ENCODE assay signal across 8 cellular contexts in the genomic region with DNA sequence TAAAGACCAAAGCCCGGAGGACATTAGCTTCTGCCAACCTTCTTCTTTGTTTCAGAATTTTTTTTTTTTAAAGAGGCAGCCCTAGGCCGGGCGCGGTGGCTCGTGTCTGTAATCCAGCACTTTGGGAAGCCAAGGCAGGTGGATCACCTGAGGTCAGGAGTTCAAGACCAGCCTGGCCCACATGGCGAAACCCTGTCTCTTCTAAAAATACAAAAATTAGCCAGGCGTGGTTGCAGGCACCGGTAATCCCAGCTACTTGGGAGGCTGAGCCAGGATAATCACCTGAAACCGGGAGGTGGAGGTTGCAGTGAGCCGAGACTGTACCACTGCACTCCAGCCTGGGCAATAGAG. TPM values are rescaled to one million over a fixed set of nuclear protein-coding genes. Genes with fewer than 3 reads are reported as not detected.
DNase-seq lines count a peak whose midpoint lies in the region; ATAC-seq, FAIRE-seq and TF ChIP-seq lines count a peak whose summit lies in the region.
"Not testable (repeated sequence)": the region's sequence is repeated elsewhere in the genome, so short reads cannot be mapped to it uniquely, and the experiment has no call there.

No MANE protein-coding gene starts in this region.

- H4K20me1 ChIP-seq in SK-N-SH (ENCODE audit: insufficient read depth); astrocyte (ENCODE audit: insufficient read depth, low read length): not testable (repeated sequence)

- H3K27me3 ChIP-seq in SK-N-SH (ENCODE audit: insufficient read depth); astrocyte (ENCODE audit: insufficient read depth, low read length); right atrium auricular region; sigmoid colon; uterus: not testable (repeated sequence)

- peak overlapping the region; percentile 84; the same call in 1 of the 2 replicates for H2AFZ ChIP-seq in SK-N-SH (ENCODE audit: low read depth)
- peak overlapping the region; percentile 43 for H2AFZ ChIP-seq in astrocyte (ENCODE audit: low read depth, low read length)

- H3K4me1 ChIP-seq in SK-N-SH (ENCODE audit: control insufficient read depth in 1 of 2, insufficient read depth in 2 of 2, low read depth in 1 of 2, low read length in 1 of 2); astrocyte (ENCODE audit: insufficient read depth, low read length); right atrium auricular region; uterus: not testable (repeated sequence)
- H3K4me1 ChIP-seq in sigmoid colon, result peaks cover 0 to 30% (median 25%) of the 10 kb centered on the region in 4 donors

- H3K27me3 Mint-ChIP-seq in astrocyte (ENCODE audit: low read depth, unreplicated experiment), result not testable (repeated sequence)

- not testable (repeated sequence) for H3K36me3 ChIP-seq in SK-N-SH (replicated peaks in 1 of 2; ENCODE audit: control insufficient read depth in 1 of 2, insufficient read depth in 2 of 2, low read length in 1 of 2); astrocyte (ENCODE audit: insufficient read depth, low read length); right atrium auricular region; sigmoid colon; uterus

- H3K4me3 ChIP-seq in SK-N-SH (ENCODE audit: low read depth in 2 of 2, low read length in 1 of 2), result peak overlapping the region in 1 of 2 experiments; percentile 4; a peak in 1 of 4 replicates
- peak overlapping the region; percentile 26 for H3K4me3 ChIP-seq in astrocyte (ENCODE audit: insufficient read depth, low read depth, low read length)
- not testable (repeated sequence) for H3K4me3 ChIP-seq in right atrium auricular region, uterus
- H3K4me3 ChIP-seq in sigmoid colon, result peak overlapping the region in 1 of 4 donors; percentile 9

- TF ChIP-seq CTCF in SK-N-SH (IDR thresholded peaks at IDR 0.05); astrocyte (IDR thresholded peaks at IDR 0.05; ENCODE audit: insufficient read depth, low read depth, low read length); right atrium auricular region (IDR thresholded peaks at IDR 0.05); sigmoid colon (IDR thresholded peaks at IDR 0.05); uterus (IDR thresholded peaks at IDR 0.05): not testable (repeated sequence)

- TF ChIP-seq POLR2A in sigmoid colon (IDR thresholded peaks at IDR 0.05); uterus (IDR thresholded peaks at IDR 0.05): not testable (repeated sequence)

- not testable (repeated sequence) for FAIRE-seq in astrocyte (lab: Jason Lieb, UNC)

- peak overlapping the region; percentile 23 to 96; a peak in 3 of 4 replicates for H3K27ac ChIP-seq in SK-N-SH (ENCODE audit: low read depth in 2 of 2, low read length in 1 of 2)
- H3K27ac ChIP-seq in astrocyte (ENCODE audit: low read depth, low read length), result peak overlapping the region; percentile 88
- H3K27ac ChIP-seq in right atrium auricular region, result peak overlapping the region; percentile 74 to 86
- peak overlapping the region; percentile 73 to 90 (median 85) for H3K27ac ChIP-seq in sigmoid colon
- H3K27ac ChIP-seq in uterus, result peak overlapping the region; percentile 77 to 90

- ATAC-seq in GM18511 (IDR thresholded peaks at IDR 0.05; ENCODE audit: unreplicated experiment) (peak; percentile 13), GM21717 (IDR thresholded peaks at IDR 0.05; ENCODE audit: unreplicated experiment) (peak; percentile 11), HG03103 (IDR thresholded peaks at IDR 0.05; ENCODE audit: low read depth, unreplicated experiment) (peak; percentile 9)

- H3K36me3 Mint-ChIP-seq in astrocyte (ENCODE audit: low read depth, unreplicated experiment), result not testable (repeated sequence)

- H3K4me3 Mint-ChIP-seq in astrocyte (ENCODE audit: unreplicated experiment), result not testable (repeated sequence)

- not testable (repeated sequence) for H3K79me2 ChIP-seq in SK-N-SH (ENCODE audit: insufficient read depth); astrocyte (ENCODE audit: insufficient read depth, low read length)

- H3F3A ChIP-seq in SK-N-SH (replicated peaks; ENCODE audit: insufficient read depth), result peaks cover 29% of the 10 kb centered on the region

- not testable (repeated sequence) for TF ChIP-seq RAD21 in SK-N-SH (IDR thresholded peaks at IDR 0.05; ENCODE audit: low read length)

- WGBS in SK-N-SH (ENCODE audit: low lambda C conversion rate), result 80% methylated on average over 8 of the region's 10 CpGs
- 84% methylated on average over 10 of the region's 10 CpGs for WGBS in sigmoid colon, 2 donors

- H3K9me3 ChIP-seq in SK-N-SH; astrocyte (ENCODE audit: insufficient read depth, low read depth, low read length); right atrium auricular region; sigmoid colon; uterus: not testable (repeated sequence)

- CTCF ChIA-PET in SK-N-SH (lab: Yijun Ruan, JAX), result not testable (repeated sequence)

- not testable (repeated sequence) for H3K9me3 Mint-ChIP-seq in astrocyte (ENCODE audit: unreplicated experiment)

- POLR2A ChIA-PET in SK-N-SH (lab: Yijun Ruan, JAX), result not testable (repeated sequence)

- TF ChIP-seq EP300 in SK-N-SH (IDR thresholded peaks at IDR 0.05; ENCODE audit: borderline replicate concordance in 1 of 2, low read depth in 1 of 2, low read length in 1 of 2); sigmoid colon (IDR thresholded peaks at IDR 0.05): not testable (repeated sequence)

- not testable (repeated sequence) for H3K4me1 Mint-ChIP-seq in astrocyte (ENCODE audit: low read depth, unreplicated experiment)

- intact Hi-C loops in sigmoid colon (cut with DNase I); uterus (cut with DNase I; ENCODE audit: low total_unique reads): not testable (repeated sequence)

- not testable (repeated sequence) for H3K27ac Mint-ChIP-seq in astrocyte (ENCODE audit: unreplicated experiment)

- peak overlapping the region; percentile 60; the same call in 1 of the 2 replicates for H3K9ac ChIP-seq in SK-N-SH
- peak overlapping the region; percentile 74 for H3K9ac ChIP-seq in astrocyte (ENCODE audit: low read length)

- not testable (repeated sequence) for H3K9me2 ChIP-seq in SK-N-SH

- H3K4me2 ChIP-seq in SK-N-SH (peak overlapping the region; percentile 64), astrocyte (ENCODE audit: low read length) (peak overlapping the region; percentile 80)

- not testable (repeated sequence) for DNase-seq in SK-N-SH; astrocyte (ENCODE audit: low read depth); right atrium auricular region (ENCODE audit: low spot score); sigmoid colon; uterus

RNA-seq across cellular contexts. Expression of a gene that starts 8.5 kb away (rescaled TPM):
- 23.8 and 33.8 TPM in 2 replicates for polyA plus RNA-seq in SK-N-SH (2012; rRNA removed)
- polyA plus RNA-seq in SK-N-SH (2012; cell fraction: cytosol; rRNA removed), result 18.1 and 19.1 TPM in 2 replicates
- 34.5 and 56.0 TPM in 2 replicates for polyA plus RNA-seq in SK-N-SH (2012; cell fraction: nucleus; rRNA removed)
- total RNA-seq in astrocyte, result 106 and 121 TPM in 2 replicates
- total RNA-seq in right atrium auricular region, result 10 to 100 TPM; 38.6 to 44.6 TPM
- 10 to 100 TPM; 34.9 to 57.3 (median 51.1) TPM for total RNA-seq in sigmoid colon
- polyA plus RNA-seq in sigmoid colon, result 10 to 100 TPM; 12.6 to 32.1 (median 23.6) TPM
- total RNA-seq in uterus, result 100 to 1,000 TPM in 1 of 4 donors, 10 to 100 TPM in 3; 32.5 to 125 (median 56.4) TPM

RNA-seq across cellular contexts. Expression of a gene that starts 28.7 kb away (rescaled TPM):
- 8.0 and 11.0 TPM in 2 replicates for polyA plus RNA-seq in SK-N-SH (2012; rRNA removed)
- polyA plus RNA-seq in SK-N-SH (2012; cell fraction: cytosol; rRNA removed), result 5.7 and 7.1 TPM in 2 replicates
- polyA plus RNA-seq in SK-N-SH (2012; cell fraction: nucleus; rRNA removed), result 16.8 and 23.7 TPM in 2 replicates
- total RNA-seq in astrocyte, result 31.9 and 32.7 TPM in 2 replicates
- total RNA-seq in right atrium auricular region, result 10 to 100 TPM; 13.6 to 23.7 TPM
- 10 to 100 TPM; 22.8 to 25.0 (median 24.4) TPM for total RNA-seq in sigmoid colon
- polyA plus RNA-seq in sigmoid colon, result 10 to 100 TPM in 1 of 3 donors, 1 to 10 TPM in 2; 6.6 to 13.8 (median 8.1) TPM
- 10 to 100 TPM in 3 of 4 donors, 1 to 10 TPM in 1; 4.7 to 33.1 (median 23.4) TPM for total RNA-seq in uterus
